8 cellular contexts compared by ENCODE assay signal in the genomic region with DNA sequence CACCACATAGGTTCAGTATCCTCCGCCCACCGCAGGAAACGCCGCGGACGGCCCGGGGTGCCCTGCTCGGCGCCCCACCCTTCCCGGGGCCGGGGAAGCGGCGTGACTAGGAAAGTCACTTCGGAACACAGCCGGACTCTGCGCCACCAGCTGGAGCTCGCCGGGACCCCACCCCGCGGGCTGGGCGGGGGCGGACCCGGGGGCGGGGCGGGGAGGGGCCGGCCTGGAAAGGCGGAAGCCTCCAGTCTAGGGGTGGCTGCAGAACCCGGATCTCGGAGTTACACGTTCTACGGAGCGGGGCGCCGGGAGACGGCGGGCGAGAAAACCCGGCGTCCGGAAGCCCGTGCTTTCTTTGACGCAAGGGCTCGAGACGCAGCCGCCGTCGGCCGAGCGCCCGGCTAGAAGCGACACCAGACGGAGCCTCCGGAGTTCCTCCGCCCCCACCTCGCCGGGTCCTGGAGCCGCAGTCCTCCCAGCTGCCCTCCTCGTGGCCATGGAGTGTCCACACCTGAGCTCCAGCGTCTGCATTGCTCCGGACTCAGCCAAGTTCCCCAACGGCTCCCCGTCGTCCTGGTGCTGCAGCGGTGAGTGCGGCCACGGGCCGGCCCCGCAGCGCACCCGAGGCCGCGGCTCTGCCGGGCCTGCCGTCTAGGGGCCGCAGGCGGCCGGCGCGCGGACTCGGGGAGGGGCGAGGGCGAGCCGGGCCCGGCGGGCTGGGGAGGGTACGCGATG. TPM values are rescaled to one million over a fixed set of nuclear protein-coding genes. Genes with fewer than 3 reads are reported as not detected.
DNase-seq lines count a peak whose midpoint lies in the region; ATAC-seq, FAIRE-seq and TF ChIP-seq lines count a peak whose summit lies in the region.

A gene with protein sequence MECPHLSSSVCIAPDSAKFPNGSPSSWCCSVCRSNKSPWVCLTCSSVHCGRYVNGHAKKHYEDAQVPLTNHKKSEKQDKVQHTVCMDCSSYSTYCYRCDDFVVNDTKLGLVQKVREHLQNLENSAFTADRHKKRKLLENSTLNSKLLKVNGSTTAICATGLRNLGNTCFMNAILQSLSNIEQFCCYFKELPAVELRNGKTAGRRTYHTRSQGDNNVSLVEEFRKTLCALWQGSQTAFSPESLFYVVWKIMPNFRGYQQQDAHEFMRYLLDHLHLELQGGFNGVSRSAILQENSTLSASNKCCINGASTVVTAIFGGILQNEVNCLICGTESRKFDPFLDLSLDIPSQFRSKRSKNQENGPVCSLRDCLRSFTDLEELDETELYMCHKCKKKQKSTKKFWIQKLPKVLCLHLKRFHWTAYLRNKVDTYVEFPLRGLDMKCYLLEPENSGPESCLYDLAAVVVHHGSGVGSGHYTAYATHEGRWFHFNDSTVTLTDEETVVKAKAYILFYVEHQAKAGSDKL (plus strand): TSS at position 347 of the 732 bp plus-strand sequence. CDS start 147 bp downstream, at position 494.

- H3K9me3 ChIP-seq in upper lobe of right lung = no peaks in the 10 kb centered on the region

- peak within 1 kb of the TSS; percentile 81 for H3K4me3 Mint-ChIP-seq in progenitor cell of endocrine pancreas (ENCODE audit: low read depth)

- peak within 1 kb of the TSS; percentile 77 for H3K4me3 ChIP-seq in upper lobe of right lung

- H3K27me3 ChIP-seq in upper lobe of right lung = no peaks in the 10 kb centered on the region

- peak within 1 kb of the TSS; percentile 100 for H3K27ac ChIP-seq in upper lobe of right lung

- H3K27me3 Mint-ChIP-seq in progenitor cell of endocrine pancreas = no peaks in the 10 kb centered on the region

- intact Hi-C loops in T-helper 1 cell treated with Interleukin-12 subunit alpha and Interleukin-12 subunit beta and Interleukin-4 antibody, amounts not matched to agents 30 ng/mL and 1 ng/mL, for 36 hours (cut with micrococcal nuclease) = loop anchor here (1.0 to 10.0 kb wide), 7 partner anchors 25 to 1800 kb away; partner anchors contain the start of genes APH1B, CIAO2A, LACTB and RAB8B
- intact Hi-C loops in left cardiac atrium (cut with DNase I) = loop anchor here in 1 of 2 donors (2.0 kb wide), 1 partner anchor 94 kb away; no protein-coding TSS in a partner anchor
- intact Hi-C loops in upper lobe of right lung (cut with DNase I) = no loop called here

- H3K9me3 Mint-ChIP-seq in progenitor cell of endocrine pancreas (ENCODE audit: low read depth) = no peaks in the 10 kb centered on the region

- H3K36me3 ChIP-seq in upper lobe of right lung = no peaks in the 10 kb centered on the region

- peak; percentile 5 for FAIRE-seq in GM12892 (lab: Jason Lieb, UNC)

- peak within 1 kb of the TSS; percentile 97 for H3K27ac Mint-ChIP-seq in progenitor cell of endocrine pancreas

- TF ChIP-seq POLR2A in GM12892 (IDR thresholded peaks at IDR 0.05; ENCODE audit: low read depth, low read length) = peak; percentile 73; the same call in 1 of the 2 replicates

- H3K36me3 Mint-ChIP-seq in progenitor cell of endocrine pancreas (ENCODE audit: insufficient read depth) = no peaks in the 10 kb centered on the region

- TF ChIP-seq CTCF in progenitor cell of endocrine pancreas (IDR thresholded peaks at IDR 0.05; ENCODE audit: unreplicated experiment) (peak; percentile 47), upper lobe of right lung (IDR thresholded peaks at IDR 0.05) (peak; percentile 54)

- peaks cover 74% of the 10 kb centered on the region for H3K4me1 ChIP-seq in upper lobe of right lung

- peak; percentile 47 for ATAC-seq in HG02852 (IDR thresholded peaks at IDR 0.05; ENCODE audit: unreplicated experiment)
- peak; percentile 90 for ATAC-seq in left cardiac atrium
- peak; percentile 89 for ATAC-seq in upper lobe of right lung

- peaks cover 58% of the 10 kb centered on the region for H3K4me1 Mint-ChIP-seq in progenitor cell of endocrine pancreas (ENCODE audit: low read depth)

- DNase-seq in GM12892 (ENCODE audit: insufficient read length) (peak; percentile 64), NCI-H146 (lab: John Stamatoyannopoulos, UW) (peak; percentile 91), amniotic epithelial cell (ENCODE audit: low read depth) (peak; percentile 94), left cardiac atrium (peak; percentile 95), progenitor cell of endocrine pancreas (ENCODE audit: low spot score, unreplicated experiment) (peak; percentile 96), upper lobe of right lung (peak; percentile 97)

RNA-seq across cellular contexts. Expression of the gene that starts here (rescaled TPM):
- 27.9 TPM for polyA plus RNA-seq in GM12892 (2012; ENCODE audit: missing spikeins)
- total RNA-seq in T-helper 1 cell treated with Interleukin-12 subunit alpha and Interleukin-12 subunit beta and Interleukin-4 antibody, amounts not matched to agents 30 ng/mL and 1 ng/mL, for 36 hours = 63.5 and 63.9 TPM in 2 replicates
- total RNA-seq in left cardiac atrium = 10 to 100 TPM; 20.1 to 27.4 TPM
- 77.0 and 81.2 TPM in 2 replicates for total RNA-seq in progenitor cell of endocrine pancreas
- total RNA-seq in upper lobe of right lung = 62.5 TPM

Comparison
In these comparisons a context has a peak if more than half of its experiments do, and no peak if none do; other contexts are left out.
1. Peak in every context shown above with its lines: DNase-seq, ATAC-seq, H3K4me3 ChIP-seq and H3K27ac ChIP-seq.